In the genomic region with DNA sequence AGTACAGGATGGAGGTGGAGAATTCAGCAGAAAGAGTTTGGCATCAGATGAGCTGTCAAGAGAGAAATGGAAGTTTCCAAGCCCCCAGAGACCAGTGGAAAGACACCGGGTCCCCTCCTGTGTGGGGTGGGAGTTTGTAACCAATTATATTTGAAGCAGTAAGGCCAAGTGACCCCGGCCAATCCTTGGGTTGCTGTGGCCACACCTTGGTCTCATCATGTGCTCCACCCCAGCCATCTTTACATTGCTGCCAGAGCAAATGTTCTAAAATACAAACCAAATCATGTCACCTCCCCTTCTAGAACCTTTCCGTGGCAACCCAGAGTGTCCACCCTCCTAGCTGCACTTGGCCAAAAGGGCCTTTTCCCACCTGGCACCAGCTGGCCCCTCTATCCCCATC, we compare ENCODE assay signal across 20 cellular contexts.
DNase-seq lines count a peak whose midpoint lies in the region; ATAC-seq and TF ChIP-seq lines count a peak whose summit lies in the region.
"Had no signal": no experiment of that assay in that cellular context is flagged by ENCODE, and none has a peak within 500 bp of the region (broad histone marks: within the 10 kb centered on the region; RNA-seq: fewer than 3 reads in every experiment).

No MANE protein-coding gene starts in this region.

- TF ChIP-seq CTCF in CD4-positive, alpha-beta T cell (IDR thresholded peaks at IDR 0.05) = no peak
- no peak for TF ChIP-seq CTCF in activated CD8-positive, alpha-beta T cell treated with anti-CD3 and anti-CD28 coated beads for 36 hours (IDR thresholded peaks at IDR 0.05)
- TF ChIP-seq CTCF in osteocyte (IDR thresholded peaks at IDR 0.05) = no peak

- no peaks in the 10 kb centered on the region for H3K27me3 ChIP-seq in CD4-positive, alpha-beta T cell (ENCODE audit: control insufficient read depth, insufficient read depth, low read length)
- H3K27me3 ChIP-seq: heart right ventricle, right atrium auricular region had no signal

- H3K27ac Mint-ChIP-seq in T-helper 1 cell treated with Interleukin-12 subunit alpha and Interleukin-12 subunit beta and Interleukin-4 antibody, amounts not matched to agents 30 μg/mL and 1 μg/mL, for 36 hours = peak overlapping the region; percentile 98
- peak overlapping the region; percentile 89 for H3K27ac Mint-ChIP-seq in CD4-positive, alpha-beta T cell
- H3K27ac Mint-ChIP-seq in activated CD8-positive, alpha-beta T cell treated with anti-CD3 and anti-CD28 coated beads for 36 hours = peak overlapping the region; percentile 92
- H3K27ac Mint-ChIP-seq in naive thymus-derived CD8-positive, alpha-beta T cell = peak overlapping the region; percentile 88 to 99 (median 96)
- H3K27ac Mint-ChIP-seq in osteocyte (ENCODE audit: unreplicated experiment) = no peak overlapping the region
- H3K27ac Mint-ChIP-seq: activated B cell treated with CpG ODN at 0.5 μM for 24 hours; stimulated activated memory B cell treated with anti-CD40 and anti-IgM and Interleukin-4, amounts not matched to agents 10 μg/mL and 1 μg/mL and 100 μg/mL, for 72 hours had no signal

- no peaks in the 10 kb centered on the region for H3K27me3 Mint-ChIP-seq in T-helper 1 cell treated with Interleukin-12 subunit alpha and Interleukin-12 subunit beta and Interleukin-4 antibody, amounts not matched to agents 30 μg/mL and 1 μg/mL, for 36 hours (ENCODE audit: low read depth)
- no peaks in the 10 kb centered on the region for H3K27me3 Mint-ChIP-seq in CD4-positive, alpha-beta T cell
- no peaks in the 10 kb centered on the region for H3K27me3 Mint-ChIP-seq in activated CD8-positive, alpha-beta T cell treated with anti-CD3 and anti-CD28 coated beads for 36 hours
- H3K27me3 Mint-ChIP-seq in naive thymus-derived CD8-positive, alpha-beta T cell = no peaks in the 10 kb centered on the region
- H3K27me3 Mint-ChIP-seq in osteocyte (ENCODE audit: unreplicated experiment) = peaks cover 22% of the 10 kb centered on the region
- H3K27me3 Mint-ChIP-seq: activated B cell treated with CpG ODN at 0.5 μM for 24 hours had no signal

- intact Hi-C loops in CD4-positive, alpha-beta T cell (cut with DNase I, micrococcal nuclease) = no loop called here
- intact Hi-C loops in activated CD8-positive, alpha-beta T cell treated with anti-CD3 and anti-CD28 coated beads for 36 hours (cut with micrococcal nuclease) = no loop called here

- H3K9me3 Mint-ChIP-seq in T-helper 1 cell treated with Interleukin-12 subunit alpha and Interleukin-12 subunit beta and Interleukin-4 antibody, amounts not matched to agents 30 μg/mL and 1 μg/mL, for 36 hours = peaks cover 4% of the 10 kb centered on the region
- no peaks in the 10 kb centered on the region for H3K9me3 Mint-ChIP-seq in CD4-positive, alpha-beta T cell
- H3K9me3 Mint-ChIP-seq in activated CD8-positive, alpha-beta T cell treated with anti-CD3 and anti-CD28 coated beads for 36 hours = peaks cover 1% of the 10 kb centered on the region
- peaks cover 0 to under 1% (median 0%) of the 10 kb centered on the region in 9 donors for H3K9me3 Mint-ChIP-seq in naive thymus-derived CD8-positive, alpha-beta T cell
- H3K9me3 Mint-ChIP-seq in osteocyte (ENCODE audit: unreplicated experiment) = no peaks in the 10 kb centered on the region
- H3K9me3 Mint-ChIP-seq: activated B cell treated with CpG ODN at 0.5 μM for 24 hours; stimulated activated memory B cell treated with anti-CD40 and anti-IgM and Interleukin-4, amounts not matched to agents 10 μg/mL and 1 μg/mL and 100 μg/mL, for 72 hours had no signal

- no peak for ATAC-seq in CD4-positive, alpha-beta T cell (ENCODE audit: poor library complexity)
- ATAC-seq in activated CD8-positive, alpha-beta T cell treated with anti-CD3 and anti-CD28 coated beads for 36 hours = no peak
- no peak for ATAC-seq in naive thymus-derived CD8-positive, alpha-beta T cell
- ATAC-seq: left ventricle myocardium superior had no signal

- CTCF ChIA-PET in CD4-positive, alpha-beta T cell (lab: Charles Lee) = no interaction called here
- CTCF ChIA-PET in activated CD8-positive, alpha-beta T cell treated with anti-CD3 and anti-CD28 coated beads for 36 hours (lab: Charles Lee) = interaction anchor here (1.0 to 1.3 kb wide), 4 partner anchors 14 to 115 kb away, joined by 3 to 6 read pairs (median 3); no protein-coding TSS in a partner anchor

- DNase-seq in T-helper 1 cell (no peak), osteocyte (ENCODE audit: extremely low spot score, unreplicated experiment) (no peak), NCI-H1417 (lab: John Stamatoyannopoulos, UW) (no peak)
- no peak for DNase-seq in CD4-positive, alpha-beta T cell
- no peak for DNase-seq in activated CD8-positive, alpha-beta T cell treated with anti-CD3 and anti-CD28 coated beads for 36 hours
- DNase-seq in naive thymus-derived CD8-positive, alpha-beta T cell = no peak
- DNase-seq in activated effector memory CD4-positive, alpha-beta T cell treated with Interleukin-2 at 50 U/mL for 16 hours = no peak
- DNase-seq: activated B cell treated with CpG ODN at 0.5 μM for 24 hours; activated CD8-positive, alpha-beta memory T cell treated with anti-CD3 and anti-CD28 coated beads, Interleukin-2, amount 50 U/mL, for 4 hours; cortex of kidney; GF-D8; H7; heart right ventricle; left ventricle myocardium superior; SHP77; trophoblast cell had no signal

- H3K27ac ChIP-seq in CD4-positive, alpha-beta T cell (ENCODE audit: low read depth, low read length) = peak overlapping the region; percentile 79
- H3K27ac ChIP-seq: 22Rv1, right atrium auricular region had no signal

- no peaks in the 10 kb centered on the region for H3K9me3 ChIP-seq in CD4-positive, alpha-beta T cell (ENCODE audit: control insufficient read depth, low read length)

- POLR2A ChIA-PET in CD4-positive, alpha-beta T cell (lab: Charles Lee) = interaction anchor here (0.9 to 2.0 kb wide), 3 partner anchors 14 to 302 kb away, joined by 3 to 5 read pairs (median 3); no protein-coding TSS in a partner anchor
- POLR2A ChIA-PET in activated CD8-positive, alpha-beta T cell treated with anti-CD3 and anti-CD28 coated beads for 36 hours (lab: Charles Lee) = interaction anchor here (1.7 kb wide), 1 partner anchor 24 kb away, joined by 5 read pairs; no protein-coding TSS in a partner anchor
- POLR2A ChIA-PET in naive thymus-derived CD8-positive, alpha-beta T cell (lab: Charles Lee) = no interaction called here

- peaks cover 3% of the 10 kb centered on the region for H3K36me3 Mint-ChIP-seq in T-helper 1 cell treated with Interleukin-12 subunit alpha and Interleukin-12 subunit beta and Interleukin-4 antibody, amounts not matched to agents 30 μg/mL and 1 μg/mL, for 36 hours (ENCODE audit: low read depth)
- H3K36me3 Mint-ChIP-seq in CD4-positive, alpha-beta T cell (ENCODE audit: low read depth) = no peaks in the 10 kb centered on the region
- H3K36me3 Mint-ChIP-seq in activated CD8-positive, alpha-beta T cell treated with anti-CD3 and anti-CD28 coated beads for 36 hours (ENCODE audit: low read depth) = no peaks in the 10 kb centered on the region
- H3K36me3 Mint-ChIP-seq in naive thymus-derived CD8-positive, alpha-beta T cell = peaks cover 0 to 3% (median 0%) of the 10 kb centered on the region in 3 donors
- no peaks in the 10 kb centered on the region for H3K36me3 Mint-ChIP-seq in osteocyte (ENCODE audit: unreplicated experiment)
- H3K36me3 Mint-ChIP-seq: stimulated activated memory B cell treated with anti-CD40 and anti-IgM and Interleukin-4, amounts not matched to agents 10 μg/mL and 1 μg/mL and 100 μg/mL, for 72 hours had no signal

- H3K4me1 Mint-ChIP-seq in T-helper 1 cell treated with Interleukin-12 subunit alpha and Interleukin-12 subunit beta and Interleukin-4 antibody, amounts not matched to agents 30 μg/mL and 1 μg/mL, for 36 hours (ENCODE audit: low read depth) = peaks cover 27% of the 10 kb centered on the region
- peaks cover 37% of the 10 kb centered on the region for H3K4me1 Mint-ChIP-seq in CD4-positive, alpha-beta T cell (ENCODE audit: low read depth)
- peaks cover 33% of the 10 kb centered on the region for H3K4me1 Mint-ChIP-seq in activated CD8-positive, alpha-beta T cell treated with anti-CD3 and anti-CD28 coated beads for 36 hours (ENCODE audit: low read depth)
- peaks cover 22 to 43% (median 38%) of the 10 kb centered on the region in 4 donors for H3K4me1 Mint-ChIP-seq in naive thymus-derived CD8-positive, alpha-beta T cell
- no peaks in the 10 kb centered on the region for H3K4me1 Mint-ChIP-seq in osteocyte (ENCODE audit: unreplicated experiment)

- no peak overlapping the region for H3K4me3 Mint-ChIP-seq in T-helper 1 cell treated with Interleukin-12 subunit alpha and Interleukin-12 subunit beta and Interleukin-4 antibody, amounts not matched to agents 30 μg/mL and 1 μg/mL, for 36 hours
- no peak overlapping the region for H3K4me3 Mint-ChIP-seq in CD4-positive, alpha-beta T cell
- H3K4me3 Mint-ChIP-seq in activated CD8-positive, alpha-beta T cell treated with anti-CD3 and anti-CD28 coated beads for 36 hours = no peak overlapping the region
- peak overlapping the region in 7 of 10 donors; percentile 26 to 81 (median 70) for H3K4me3 Mint-ChIP-seq in naive thymus-derived CD8-positive, alpha-beta T cell
- H3K4me3 Mint-ChIP-seq in osteocyte (ENCODE audit: unreplicated experiment) = no peak overlapping the region
- H3K4me3 Mint-ChIP-seq: activated B cell treated with CpG ODN at 0.5 μM for 24 hours; stimulated activated memory B cell treated with anti-CD40 and anti-IgM and Interleukin-4, amounts not matched to agents 10 μg/mL and 1 μg/mL and 100 μg/mL, for 72 hours had no signal

Comparison
In these comparisons a context has a peak if more than half of its experiments do, and no peak if none do; other contexts are left out.
1. H3K4me3 Mint-ChIP-seq: peak in naive thymus-derived CD8-positive, alpha-beta T cell (7 of 10); none in T-helper 1 cell treated with Interleukin-12 subunit alpha and Interleukin-12 subunit beta and Interleukin-4 antibody, amounts not matched to agents 30 μg/mL and 1 μg/mL, for 36 hours (single experiment), CD4-positive, alpha-beta T cell (single experiment), activated CD8-positive, alpha-beta T cell treated with anti-CD3 and anti-CD28 coated beads for 36 hours (single experiment) and osteocyte (single experiment).